In the genomic region with DNA sequence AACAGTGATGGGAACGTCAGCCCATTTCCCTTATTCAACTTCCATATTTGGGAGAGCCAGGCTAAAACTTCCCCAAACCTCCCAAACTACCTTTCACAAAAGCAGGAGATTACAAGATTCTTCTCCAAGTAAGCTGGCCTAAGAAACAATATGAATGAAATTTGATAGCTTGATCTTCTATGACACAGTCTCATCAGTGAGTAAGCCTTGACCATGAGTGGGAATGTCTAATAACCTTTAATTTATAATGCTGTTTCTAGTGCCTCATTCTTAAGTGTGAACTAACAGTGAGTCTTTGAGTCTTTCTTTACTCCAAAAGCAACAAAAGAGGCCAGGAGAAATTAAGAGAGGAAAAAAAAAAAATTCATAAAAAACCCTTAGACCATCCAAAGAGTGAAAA, we compare ENCODE assay signal across 20 cellular contexts.
DNase-seq lines count a peak whose midpoint lies in the region; ATAC-seq, FAIRE-seq and TF ChIP-seq lines count a peak whose summit lies in the region.
"Had no signal": no experiment of that assay in that cellular context is flagged by ENCODE, and none has a peak within 500 bp of the region (broad histone marks: within the 10 kb centered on the region; RNA-seq: fewer than 3 reads in every experiment).

No MANE protein-coding gene starts in this region.

- no peak overlapping the region for H2AK5ac ChIP-seq in H1 (ENCODE audit: low read depth, low read length)

- H3K4me3 ChIP-seq in H1 (ENCODE audit: extremely low read depth in 1 of 4, insufficient read depth in 2 of 4, low read depth in 3 of 4, low read length in 4 of 4) (no peak overlapping the region), neuron (ENCODE audit: low read length) (no peak overlapping the region), heart right ventricle (no peak overlapping the region)
- H3K4me3 ChIP-seq: gastrocnemius medialis, right lobe of liver, thyroid gland had no signal

- CTCF ChIA-PET in H1 (lab: Charles Lee; ENCODE audit: partially characterized antibody) = no interaction called here

- H4K5ac ChIP-seq in H1 (ENCODE audit: insufficient read length, low read depth, low read length) = no peak overlapping the region

- no peak for TF ChIP-seq POLR2A in H1 (IDR thresholded peaks at IDR 0.05; ENCODE audit: control extremely low read depth in 1 of 2, low read depth in 2 of 2, low read length in 2 of 2)

- no peak for TF ChIP-seq RAD21 in H1 (IDR thresholded peaks at IDR 0.05 in 1 of 2, conservative IDR thresholded peaks at IDR 0.05 in 1 of 2; ENCODE audit: low read depth in 2 of 2, low read length in 2 of 2)

- H3K4ac ChIP-seq in H1 (replicated peaks; ENCODE audit: insufficient read length, low read depth, low read length) = no peak overlapping the region

- H3K9me3 ChIP-seq in H1 (ENCODE audit: insufficient read depth in 2 of 2, low read depth in 1 of 2, low read length in 1 of 2) = no peaks in the 10 kb centered on the region
- H3K9me3 ChIP-seq in neuron (ENCODE audit: low read length) = no peaks in the 10 kb centered on the region
- no peaks in the 10 kb centered on the region for H3K9me3 ChIP-seq in heart right ventricle
- H3K9me3 ChIP-seq: gastrocnemius medialis, right lobe of liver, thyroid gland had no signal

- H3K4me1 ChIP-seq in H1 (replicated peaks in 1 of 4; ENCODE audit: control insufficient read depth in 3 of 4, insufficient read depth in 4 of 4, low read length in 3 of 4) = peaks cover 0 to 4% (median 0%) of the 10 kb centered on the region in 4 experiments; a peak in 1 of 7 replicates
- H3K4me1 ChIP-seq in neuron (ENCODE audit: insufficient read depth, low read length) = peaks cover 26% of the 10 kb centered on the region
- H3K4me1 ChIP-seq in heart right ventricle = no peaks in the 10 kb centered on the region
- H3K4me1 ChIP-seq: gastrocnemius medialis, right lobe of liver, thyroid gland had no signal

- no peak for TF ChIP-seq EP300 in H1 (IDR thresholded peaks at IDR 0.05; ENCODE audit: borderline replicate concordance in 1 of 2, low read depth in 2 of 2, low read length in 2 of 2)

- H2BK12ac ChIP-seq in H1 (ENCODE audit: low read depth, low read length) = no peak overlapping the region

- H3K27me3 ChIP-seq in H1 (replicated peaks in 1 of 4; ENCODE audit: control insufficient read depth in 3 of 4, extremely low read depth in 1 of 4, insufficient read depth in 3 of 4, low read length in 3 of 4) (no peaks in the 10 kb centered on the region), neuron (ENCODE audit: insufficient read depth, low read length) (no peaks in the 10 kb centered on the region), heart right ventricle (no peaks in the 10 kb centered on the region)
- H3K27me3 ChIP-seq: gastrocnemius medialis, right lobe of liver, thyroid gland had no signal

- no peak overlapping the region for H2BK20ac ChIP-seq in H1 (ENCODE audit: low read length)

- no peak for FAIRE-seq in H1 (lab: Jason Lieb, UNC)

- H3K14ac ChIP-seq in H1 (ENCODE audit: insufficient read length) = no peak overlapping the region

- H3K36me3 ChIP-seq in H1 (ENCODE audit: control insufficient read depth in 2 of 4, insufficient read depth in 4 of 4, low read length in 3 of 4) (no peaks in the 10 kb centered on the region), neuron (ENCODE audit: insufficient read depth, low read length) (no peaks in the 10 kb centered on the region), heart right ventricle (no peaks in the 10 kb centered on the region)
- H3K36me3 ChIP-seq: gastrocnemius medialis, right lobe of liver, thyroid gland had no signal

- no peak overlapping the region for H2BK15ac ChIP-seq in H1 (ENCODE audit: low read length)

- H4K20me1 ChIP-seq in H1 (replicated peaks in 1 of 2; ENCODE audit: control insufficient read depth in 1 of 2, insufficient read depth in 2 of 2, low read length in 2 of 2) = no peaks in the 10 kb centered on the region

- no peak overlapping the region for H3K23ac ChIP-seq in H1 (ENCODE audit: insufficient read length)

- WGBS in H1 (ENCODE audit: extremely low coverage in 1 of 2, insufficient coverage in 1 of 2, insufficient read length in 1 of 2, insufficient replicate concordance in 2 of 2, low coverage in 1 of 2, low lambda C conversion rate in 2 of 2, missing lambda C conversion rate in 1 of 2), 2 experiments = 88% methylated on average over 1 of the region's 1 CpG; no CpG with 5 or more reads in 1 of the 2 experiments
- 71 to 73% methylated on average over 1 of the region's 1 CpG for WGBS in heart right ventricle, 2 donors

- no peaks in the 10 kb centered on the region for H3K79me2 ChIP-seq in H1 (ENCODE audit: control insufficient read depth in 1 of 2, insufficient read depth in 2 of 2, low read length in 2 of 2)

- TF ChIP-seq CTCF in H1 (IDR thresholded peaks at IDR 0.05; ENCODE audit: control extremely low read depth in 1 of 3, insufficient read depth in 1 of 3, low read depth in 1 of 3, low read length in 3 of 3) (no peak), heart right ventricle (IDR thresholded peaks at IDR 0.05) (no peak)

- H2AFZ ChIP-seq in H1 (ENCODE audit: low read length) (peak overlapping the region; percentile 35; the same call in 1 of the 2 replicates), neuron (ENCODE audit: low read depth, low read length) (peak overlapping the region; percentile 10)

- H2BK120ac ChIP-seq in H1 (replicated peaks; ENCODE audit: low read depth, low read length) = no peak overlapping the region

- H3K27ac ChIP-seq in H1 (ENCODE audit: low read depth, low read length) = no peak overlapping the region
- no peak overlapping the region for H3K27ac ChIP-seq in heart right ventricle
- H3K27ac ChIP-seq: gastrocnemius medialis, right lobe of liver, thyroid gland, VCaP had no signal

- no peak overlapping the region for H4K91ac ChIP-seq in H1 (replicated peaks; ENCODE audit: insufficient read length, low read length)

- H3K18ac ChIP-seq in H1 (ENCODE audit: extremely low read depth, low read length) = no peak overlapping the region

- DNase-seq in GM03348 (ENCODE audit: low spot score) = peak; percentile 1
- peak; percentile 70 for DNase-seq in M059J (ENCODE audit: low read depth)
- DNase-seq in H1 (ENCODE audit: low read depth in 1 of 2, low spot score in 2 of 2) = no peak
- DNase-seq in heart right ventricle = no peak
- no peak for DNase-seq in DMS153 (lab: John Stamatoyannopoulos, UW)
- DNase-seq: activated CD4-positive, alpha-beta T cell treated with anti-CD3 and anti-CD28 coated beads, Interleukin-2, amount 10 ng/mL, durations not matched to agents 7 days and 5 days; aorta; CD4-positive, alpha-beta T cell; erythroblast; gastrocnemius medialis; GOT3; hypothalamus; NCI-H187 treated with DMSO at 0.1 percent for 48 hours; right lobe of liver; RPMI8226; T-helper 2 cell; thyroid gland had no signal

- intact Hi-C loops in heart right ventricle (cut with DNase I) = no loop called here

- no peak overlapping the region for H2BK5ac ChIP-seq in H1 (ENCODE audit: low read depth, low read length)

- no peaks in the 10 kb centered on the region for H3K79me1 ChIP-seq in H1 (ENCODE audit: low read depth, low read length)

- no peaks in the 10 kb centered on the region for H3K23me2 ChIP-seq in H1 (ENCODE audit: low read depth, low read length)

- POLR2A ChIA-PET in H1 (lab: Charles Lee; ENCODE audit: partially characterized antibody) = no interaction called here

- no peak overlapping the region for H3K4me2 ChIP-seq in H1 (ENCODE audit: insufficient read depth in 1 of 2, low read depth in 2 of 2, low read length in 2 of 2)

- no peak overlapping the region for H3K9ac ChIP-seq in H1 (replicated peaks in 1 of 4; ENCODE audit: extremely low read depth in 1 of 4, low read depth in 3 of 4, low read length in 3 of 4)

- no peak for ATAC-seq in heart right ventricle
- ATAC-seq in GM21786 (IDR thresholded peaks at IDR 0.05; ENCODE audit: unreplicated experiment) = no peak
- ATAC-seq: gastrocnemius medialis, right lobe of liver had no signal

- no peak overlapping the region for H3K56ac ChIP-seq in H1 (replicated peaks; ENCODE audit: insufficient read length, low read depth, low read length)

- H4K8ac ChIP-seq in H1 (ENCODE audit: extremely low read depth, insufficient read depth, low read length) = no peak overlapping the region

TF ChIP-seq in H1, 55 proteins besides CTCF, POLR2A, EP300 and RAD21:
- TF ChIP-seq SP1 (IDR thresholded peaks at IDR 0.05; ENCODE audit: low read depth, low read length) (no peak), MAFK (IDR thresholded peaks at IDR 0.05; ENCODE audit: low read depth, low read length) (no peak), SRF (IDR thresholded peaks at IDR 0.05; ENCODE audit: low read depth, low read length) (no peak)

Comparison
In these comparisons a context has a peak if more than half of its experiments do, and no peak if none do; other contexts are left out.
1. DNase-seq: peak in GM03348 (single experiment) and M059J (single experiment); none in H1 (0 of 2), heart right ventricle (0 of 2) and DMS153 (single experiment).